ENCODE assay signal across 8 cellular contexts in the genomic region with DNA sequence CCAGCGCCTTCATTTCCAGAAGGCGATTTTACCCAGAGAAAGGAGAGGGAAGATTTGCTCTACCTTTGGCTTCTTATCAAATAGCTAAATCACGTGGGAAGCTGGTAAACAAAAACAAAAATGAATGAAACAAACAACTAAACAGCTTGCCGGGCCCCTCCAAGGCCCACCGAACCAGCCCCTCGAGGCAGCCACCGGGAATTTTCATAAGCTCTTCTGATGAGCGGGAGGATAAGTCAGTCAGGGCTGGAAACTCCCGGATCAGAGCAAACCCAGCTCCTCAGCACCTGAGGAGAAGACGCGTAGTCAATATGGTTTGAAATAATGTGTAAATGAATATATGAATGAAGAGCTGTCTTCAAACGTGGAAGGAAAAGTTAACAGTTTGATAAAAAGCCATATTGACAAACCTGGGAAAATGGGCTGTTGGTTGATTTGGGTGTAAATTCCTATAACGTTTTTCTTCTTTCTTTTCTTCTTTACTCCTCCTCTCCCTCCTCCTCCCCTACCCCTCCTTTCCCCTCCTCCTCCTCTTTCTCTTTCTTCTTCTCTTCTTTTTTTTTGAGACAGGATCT. TPM values are rescaled to one million over a fixed set of nuclear protein-coding genes. Genes with fewer than 3 reads are reported as not detected.
DNase-seq lines count a peak whose midpoint lies in the region; ATAC-seq lines count a peak whose summit lies in the region.

No MANE protein-coding gene starts in this region.

- peak overlapping the region; percentile 13 to 92 (median 62) for H3K27ac Mint-ChIP-seq in IgD-negative memory B cell
- peak overlapping the region; percentile 95 for H3K27ac Mint-ChIP-seq in central memory CD8-positive, alpha-beta T cell (ENCODE audit: low read depth)

- no peaks in the 10 kb centered on the region for H3K36me3 Mint-ChIP-seq in IgD-negative memory B cell
- peaks cover 12% of the 10 kb centered on the region for H3K36me3 Mint-ChIP-seq in central memory CD8-positive, alpha-beta T cell (ENCODE audit: insufficient read depth)

- H3K27me3 Mint-ChIP-seq in IgD-negative memory B cell, result peaks cover 2% of the 10 kb centered on the region
- no peaks in the 10 kb centered on the region for H3K27me3 Mint-ChIP-seq in central memory CD8-positive, alpha-beta T cell

- ATAC-seq in central memory CD8-positive, alpha-beta T cell (replicated peaks; ENCODE audit: extremely low read depth, poor library complexity, severe bottlenecking), result no peak
- ATAC-seq in HG03457 (IDR thresholded peaks at IDR 0.05; ENCODE audit: unreplicated experiment), result no peak

- H3K4me1 ChIP-seq in ACC112 (ENCODE audit: control insufficient read depth, insufficient read depth, low read length, unreplicated experiment) (peaks cover 16% of the 10 kb centered on the region), mucosa of rectum (ENCODE audit: control insufficient read depth in 2 of 2, insufficient read depth in 2 of 2, low read length in 2 of 2) (peaks cover 18 to 22% of the 10 kb centered on the region in 2 donors)

- peak overlapping the region; percentile 52 for H2AFZ ChIP-seq in ACC112 (ENCODE audit: low read length, unreplicated experiment)

- H3K9ac ChIP-seq in mucosa of rectum (ENCODE audit: low read depth in 1 of 2, low read length in 2 of 2), result peak overlapping the region; percentile 75 to 90

- H3K9me3 ChIP-seq in mucosa of rectum (ENCODE audit: control insufficient read depth in 2 of 2, low read length in 2 of 2), result no peaks in the 10 kb centered on the region

- peaks cover 7% of the 10 kb centered on the region for H3K79me2 ChIP-seq in ACC112 (ENCODE audit: control insufficient read depth, insufficient read depth, low read length, unreplicated experiment)

- H3K36me3 ChIP-seq in ACC112 (ENCODE audit: insufficient read depth, low read length) (no peaks in the 10 kb centered on the region), mucosa of rectum (ENCODE audit: control insufficient read depth in 2 of 2, insufficient read depth in 2 of 2, low read length in 2 of 2) (no peaks in the 10 kb centered on the region)

- H3K27ac ChIP-seq in ACC112 (ENCODE audit: low read depth, low read length), result peak overlapping the region; percentile 77
- H3K27ac ChIP-seq in mucosa of rectum (ENCODE audit: low read depth in 2 of 2, low read length in 2 of 2), result peak overlapping the region; percentile 86 to 96

- peak overlapping the region; percentile 87 to 98 (median 94) for H3K4me3 Mint-ChIP-seq in IgD-negative memory B cell
- peak overlapping the region; percentile 80 for H3K4me3 Mint-ChIP-seq in central memory CD8-positive, alpha-beta T cell

- no peaks in the 10 kb centered on the region for H3K27me3 ChIP-seq in ACC112 (ENCODE audit: insufficient read depth, low read length)
- H3K27me3 ChIP-seq in mucosa of rectum (ENCODE audit: control insufficient read depth in 2 of 2, insufficient read depth in 2 of 2, low read length in 2 of 2), result no peaks in the 10 kb centered on the region

- no peak for DNase-seq in central memory CD8-positive, alpha-beta T cell (ENCODE audit: low spot score in 2 of 2)
- DNase-seq in SW480 (ENCODE audit: low spot score) (no peak), DMS79 (lab: John Stamatoyannopoulos, UW) (no peak), NCI-H748 treated with DMSO at 0.1 percent for 48 hours (lab: John Stamatoyannopoulos, UW) (no peak)

- H3K9me3 Mint-ChIP-seq in IgD-negative memory B cell, result no peaks in the 10 kb centered on the region
- H3K9me3 Mint-ChIP-seq in central memory CD8-positive, alpha-beta T cell, result no peaks in the 10 kb centered on the region

- peaks cover 9 to 12% (median 11%) of the 10 kb centered on the region in 3 donors for H3K4me1 Mint-ChIP-seq in IgD-negative memory B cell
- H3K4me1 Mint-ChIP-seq in central memory CD8-positive, alpha-beta T cell, result peaks cover 19% of the 10 kb centered on the region

- peak overlapping the region; percentile 73 for H3K4me3 ChIP-seq in ACC112 (ENCODE audit: low read depth, low read length)
- H3K4me3 ChIP-seq in mucosa of rectum (ENCODE audit: low read length in 2 of 2), result peak overlapping the region; percentile 77 to 89

RNA-seq across cellular contexts. Expression of gene RPLP1, which starts 10.7 kb away (rescaled TPM):
- polyA plus RNA-seq in IgD-negative memory B cell, result 3,528 TPM

RNA-seq across cellular contexts. Expression of gene KIF23, which starts 49.1 kb away (rescaled TPM):
- 1.0 TPM for polyA plus RNA-seq in IgD-negative memory B cell
